ENCODE assay signal across 17 cellular contexts in genomic region chr6:21941926-21942325, GRCh38.
DNase-seq lines count a peak whose midpoint lies in the region; ATAC-seq lines count a peak whose summit lies in the region.
"Had no signal": no experiment of that assay in that cellular context is flagged by ENCODE, and none has a peak within 500 bp of the region (broad histone marks: within the 10 kb centered on the region; RNA-seq: fewer than 3 reads in every experiment).

No MANE protein-coding gene starts in this region.

- no peak overlapping the region for H3K4me3 Mint-ChIP-seq in activated CD4-positive, alpha-beta T cell treated with anti-CD3 and anti-CD28 coated beads, Interleukin-2, amount 10 ng/mL, durations not matched to agents 24 days and 14 days
- H3K4me3 Mint-ChIP-seq in activated CD4-positive, alpha-beta T cell treated with anti-CD3 and anti-CD28 coated beads for 36 hours, result no peak overlapping the region
- H3K4me3 Mint-ChIP-seq in activated T-cell treated with anti-CD3 and anti-CD28 coated beads, Interleukin-2, amount 50 U/mL, for 4 hours, result no peak overlapping the region
- H3K4me3 Mint-ChIP-seq: CD4-positive, CD25-positive, alpha-beta regulatory T cell had no signal

- H3K4me2 ChIP-seq in mesenchymal stem cell (ENCODE audit: low read length, poor library complexity, severe bottlenecking) (no peak overlapping the region), trophoblast cell (ENCODE audit: low read length) (no peak overlapping the region)
- H3K4me2 ChIP-seq: BLaER1 treated with 17β-estradiol and CSF1 and Interleukin-3, amounts not matched to agents 10 nM and 100 nM had no signal

- no peak overlapping the region for H3K27ac Mint-ChIP-seq in activated CD4-positive, alpha-beta T cell treated with anti-CD3 and anti-CD28 coated beads, Interleukin-2, amount 10 ng/mL, durations not matched to agents 24 days and 14 days
- no peak overlapping the region for H3K27ac Mint-ChIP-seq in activated CD4-positive, alpha-beta T cell treated with anti-CD3 and anti-CD28 coated beads for 36 hours
- H3K27ac Mint-ChIP-seq: CD4-positive, CD25-positive, alpha-beta regulatory T cell had no signal

- no peak for ATAC-seq in activated CD4-positive, alpha-beta T cell treated with anti-CD3 and anti-CD28 coated beads for 36 hours
- ATAC-seq in activated T-cell treated with anti-CD3 and anti-CD28 coated beads, Interleukin-2, amount 50 U/mL, for 4 hours, result no peak
- ATAC-seq in HG03139 (IDR thresholded peaks at IDR 0.05; ENCODE audit: unreplicated experiment) (no peak), GM19395 (IDR thresholded peaks at IDR 0.05; ENCODE audit: unreplicated experiment) (no peak)

- WGBS in mesenchymal stem cell, result 88% methylated on average over 1 of the region's 1 CpG
- WGBS in trophoblast cell (ENCODE audit: extremely low coverage, insufficient coverage, insufficient read length), result no CpG with 5 or more reads among the region's 1 CpG

- H3K4me1 ChIP-seq in mesenchymal stem cell (ENCODE audit: control insufficient read depth, insufficient read depth, low read depth, low read length), result peaks cover 8% of the 10 kb centered on the region
- H3K4me1 ChIP-seq in trophoblast cell (ENCODE audit: control insufficient read depth in 1 of 2, insufficient read depth in 2 of 2, low read length in 2 of 2), result peaks cover 3 to 7% of the 10 kb centered on the region in 2 experiments

- H4K91ac ChIP-seq in mesenchymal stem cell (ENCODE audit: low read length) (no peak overlapping the region), trophoblast cell (ENCODE audit: low read depth, low read length) (no peak overlapping the region)

- H3K27me3 ChIP-seq in mesenchymal stem cell (ENCODE audit: control insufficient read depth in 1 of 2, insufficient read depth in 1 of 2, low read length in 2 of 2), result no peaks in the 10 kb centered on the region
- no peaks in the 10 kb centered on the region for H3K27me3 ChIP-seq in trophoblast cell (ENCODE audit: insufficient read depth, low read length)
- H3K27me3 ChIP-seq: BLaER1 treated with 17β-estradiol and CSF1 and Interleukin-3, amounts not matched to agents 10 nM and 100 nM had no signal

- peak overlapping the region; percentile 61 for H2BK120ac ChIP-seq in mesenchymal stem cell (ENCODE audit: low read depth, low read length)
- H2BK120ac ChIP-seq in trophoblast cell (ENCODE audit: insufficient read depth, low read length, poor library complexity), result no peak overlapping the region

- H3K9ac ChIP-seq in SK-N-MC (ENCODE audit: insufficient read length) (no peak overlapping the region), mesenchymal stem cell (ENCODE audit: low read length) (no peak overlapping the region), trophoblast cell (ENCODE audit: low read length) (no peak overlapping the region)
- H3K9ac ChIP-seq: BLaER1 treated with 17β-estradiol and CSF1 and Interleukin-3, amounts not matched to agents 10 nM and 100 nM; GM23248 had no signal

- H4K8ac ChIP-seq in mesenchymal stem cell (ENCODE audit: low read length), result no peak overlapping the region
- H4K8ac ChIP-seq in trophoblast cell (ENCODE audit: low read depth, low read length), result no peak overlapping the region

- H3K4me3 ChIP-seq in SK-N-MC (no peak overlapping the region), mesenchymal stem cell (ENCODE audit: insufficient read depth in 1 of 2, low read depth in 1 of 2, low read length in 2 of 2) (no peak overlapping the region), trophoblast cell (ENCODE audit: low read depth, low read length) (no peak overlapping the region)
- H3K4me3 ChIP-seq: BLaER1 treated with 17β-estradiol and CSF1 and Interleukin-3, amounts not matched to agents 10 nM and 100 nM; GM23248 had no signal

- H3K36me3 Mint-ChIP-seq in activated CD4-positive, alpha-beta T cell treated with anti-CD3 and anti-CD28 coated beads, Interleukin-2, amount 10 ng/mL, durations not matched to agents 24 days and 14 days (ENCODE audit: low read depth), result no peaks in the 10 kb centered on the region
- no peaks in the 10 kb centered on the region for H3K36me3 Mint-ChIP-seq in activated CD4-positive, alpha-beta T cell treated with anti-CD3 and anti-CD28 coated beads for 36 hours (ENCODE audit: low read depth)
- no peaks in the 10 kb centered on the region for H3K36me3 Mint-ChIP-seq in activated T-cell treated with anti-CD3 and anti-CD28 coated beads, Interleukin-2, amount 50 U/mL, for 4 hours (ENCODE audit: insufficient read depth)
- H3K36me3 Mint-ChIP-seq: CD4-positive, CD25-positive, alpha-beta regulatory T cell had no signal

- H2AFZ ChIP-seq in mesenchymal stem cell (ENCODE audit: low read depth, low read length), result no peak overlapping the region
- H2AFZ ChIP-seq in trophoblast cell (ENCODE audit: insufficient read depth, low read length, poor library complexity), result no peak overlapping the region
- H2AFZ ChIP-seq: GM23248 had no signal

- peak; percentile 38 for DNase-seq in activated CD4-positive, alpha-beta T cell treated with anti-CD3 and anti-CD28 coated beads, Interleukin-2, amount 10 ng/mL, durations not matched to agents 24 days and 14 days
- DNase-seq in activated CD4-positive, alpha-beta T cell treated with anti-CD3 and anti-CD28 coated beads for 36 hours, result no peak
- DNase-seq in SK-N-MC (ENCODE audit: low read depth, low spot score) (no peak), mesenchymal stem cell (no peak), trophoblast cell (peak; percentile 34 to 63)
- DNase-seq in activated T-cell treated with anti-CD3 and anti-CD28 coated beads, Interleukin-2, amount 50 U/mL, for 4 hours, result no peak
- DNase-seq: ACHN; CD4-positive, CD25-positive, alpha-beta regulatory T cell; DMS53; GF-D8; GM23248; H7; HFFc6 had no signal

- H3K14ac ChIP-seq in mesenchymal stem cell (ENCODE audit: low read length in 2 of 2), result no peak overlapping the region
- H3K14ac ChIP-seq in trophoblast cell (ENCODE audit: low read length), result no peak overlapping the region

- H4K12ac ChIP-seq in trophoblast cell (ENCODE audit: low read depth, low read length), result no peak overlapping the region

- intact Hi-C loops in activated CD4-positive, alpha-beta T cell treated with anti-CD3 and anti-CD28 coated beads, Interleukin-2, amount 10 ng/mL, durations not matched to agents 24 days and 14 days (cut with micrococcal nuclease), result no loop called here
- intact Hi-C loops in activated CD4-positive, alpha-beta T cell treated with anti-CD3 and anti-CD28 coated beads for 36 hours (cut with DNase I, micrococcal nuclease), result no loop called here

- H2BK15ac ChIP-seq in mesenchymal stem cell (ENCODE audit: low read depth, poor library complexity, severe bottlenecking), result no peak overlapping the region

- H3K4ac ChIP-seq in mesenchymal stem cell (ENCODE audit: low read depth in 1 of 2, low read length in 2 of 2), result no peak overlapping the region
- no peak overlapping the region for H3K4ac ChIP-seq in trophoblast cell (ENCODE audit: low read depth, low read length)

- H2BK5ac ChIP-seq in mesenchymal stem cell (ENCODE audit: low read depth, low read length, poor library complexity, severe bottlenecking) (no peak overlapping the region), trophoblast cell (ENCODE audit: low read depth, low read length, poor library complexity) (no peak overlapping the region)

- H3K79me1 ChIP-seq in mesenchymal stem cell (replicated peaks; ENCODE audit: low read length, poor library complexity, severe bottlenecking), result peaks cover 3% of the 10 kb centered on the region
- peaks cover 2% of the 10 kb centered on the region for H3K79me1 ChIP-seq in trophoblast cell (ENCODE audit: low read length)

- H3K36me3 ChIP-seq in SK-N-MC (ENCODE audit: insufficient read depth, low read length) (no peaks in the 10 kb centered on the region), mesenchymal stem cell (ENCODE audit: control insufficient read depth in 1 of 2, insufficient read depth in 2 of 2, low read depth in 1 of 2, low read length in 2 of 2) (no peaks in the 10 kb centered on the region), trophoblast cell (ENCODE audit: control insufficient read depth in 1 of 2, insufficient read depth in 2 of 2, low read length in 2 of 2) (peaks cover 0 to 2% of the 10 kb centered on the region in 2 experiments)
- H3K36me3 ChIP-seq: BLaER1 treated with 17β-estradiol and CSF1 and Interleukin-3, amounts not matched to agents 10 nM and 100 nM had no signal

- POLR2A ChIA-PET in activated CD4-positive, alpha-beta T cell treated with anti-CD3 and anti-CD28 coated beads for 36 hours (lab: Charles Lee), result no interaction called here

- peak overlapping the region; percentile 96 for H2AK5ac ChIP-seq in mesenchymal stem cell (ENCODE audit: low read length, severe bottlenecking)
- H2AK5ac ChIP-seq in trophoblast cell (ENCODE audit: low read length), result no peak overlapping the region

- H3K9me3 Mint-ChIP-seq in activated CD4-positive, alpha-beta T cell treated with anti-CD3 and anti-CD28 coated beads, Interleukin-2, amount 10 ng/mL, durations not matched to agents 24 days and 14 days, result no peaks in the 10 kb centered on the region
- H3K9me3 Mint-ChIP-seq in activated CD4-positive, alpha-beta T cell treated with anti-CD3 and anti-CD28 coated beads for 36 hours (ENCODE audit: low read depth), result no peaks in the 10 kb centered on the region
- H3K9me3 Mint-ChIP-seq in activated T-cell treated with anti-CD3 and anti-CD28 coated beads, Interleukin-2, amount 50 U/mL, for 4 hours, result no peaks in the 10 kb centered on the region
- H3K9me3 Mint-ChIP-seq: HFFc6 had no signal

- no peak overlapping the region for H3K18ac ChIP-seq in mesenchymal stem cell (ENCODE audit: low read depth in 1 of 2, low read length in 2 of 2)
- H3K18ac ChIP-seq in trophoblast cell (ENCODE audit: low read length), result no peak overlapping the region

- H3K27me3 Mint-ChIP-seq in activated CD4-positive, alpha-beta T cell treated with anti-CD3 and anti-CD28 coated beads, Interleukin-2, amount 10 ng/mL, durations not matched to agents 24 days and 14 days, result no peaks in the 10 kb centered on the region
- H3K27me3 Mint-ChIP-seq in activated CD4-positive, alpha-beta T cell treated with anti-CD3 and anti-CD28 coated beads for 36 hours, result no peaks in the 10 kb centered on the region
- no peaks in the 10 kb centered on the region for H3K27me3 Mint-ChIP-seq in activated T-cell treated with anti-CD3 and anti-CD28 coated beads, Interleukin-2, amount 50 U/mL, for 4 hours (ENCODE audit: low read depth)
- H3K27me3 Mint-ChIP-seq: CD4-positive, CD25-positive, alpha-beta regulatory T cell had no signal

- H3K27ac ChIP-seq in SK-N-MC, result peak overlapping the region; percentile 90; the same call in 1 of the 2 replicates
- peak overlapping the region; percentile 26 for H3K27ac ChIP-seq in mesenchymal stem cell (ENCODE audit: low read length, poor library complexity, severe bottlenecking)
- no peak overlapping the region for H3K27ac ChIP-seq in trophoblast cell (ENCODE audit: low read depth, low read length)
- H3K27ac ChIP-seq: 22Rv1; BLaER1 treated with 17β-estradiol and CSF1 and Interleukin-3, amounts not matched to agents 10 nM and 100 nM; GM23248 had no signal

- H3K4me1 Mint-ChIP-seq in activated CD4-positive, alpha-beta T cell treated with anti-CD3 and anti-CD28 coated beads, Interleukin-2, amount 10 ng/mL, durations not matched to agents 24 days and 14 days, result no peaks in the 10 kb centered on the region
- H3K4me1 Mint-ChIP-seq in activated CD4-positive, alpha-beta T cell treated with anti-CD3 and anti-CD28 coated beads for 36 hours, result no peaks in the 10 kb centered on the region
- no peaks in the 10 kb centered on the region for H3K4me1 Mint-ChIP-seq in activated T-cell treated with anti-CD3 and anti-CD28 coated beads, Interleukin-2, amount 50 U/mL, for 4 hours (ENCODE audit: low read depth)
- H3K4me1 Mint-ChIP-seq: CD4-positive, CD25-positive, alpha-beta regulatory T cell had no signal

- H3K23ac ChIP-seq in mesenchymal stem cell (ENCODE audit: low read length in 2 of 2) (no peak overlapping the region), trophoblast cell (ENCODE audit: low read length) (no peak overlapping the region)

- CTCF ChIA-PET in activated CD4-positive, alpha-beta T cell treated with anti-CD3 and anti-CD28 coated beads for 36 hours (lab: Charles Lee), result interaction anchor here (0.7 kb wide), 1 partner anchor 1706 kb away, joined by 3 read pairs; no protein-coding TSS in a partner anchor

- H3K9me3 ChIP-seq in SK-N-MC (ENCODE audit: low read depth, low read length), result no peaks in the 10 kb centered on the region
- no peaks in the 10 kb centered on the region for H3K9me3 ChIP-seq in mesenchymal stem cell (ENCODE audit: control insufficient read depth, low read length)
- no peaks in the 10 kb centered on the region for H3K9me3 ChIP-seq in trophoblast cell (ENCODE audit: insufficient read depth, low read depth, low read length)

- H3K79me2 ChIP-seq in trophoblast cell (ENCODE audit: control insufficient read depth, insufficient read depth, low read length, poor library complexity), result no peaks in the 10 kb centered on the region

- peak overlapping the region in 1 of 2 experiments; percentile 15 for H2BK12ac ChIP-seq in mesenchymal stem cell (ENCODE audit: low read length in 2 of 2)
- H2BK12ac ChIP-seq in trophoblast cell (ENCODE audit: low read length), result no peak overlapping the region

Comparison
In these comparisons a context has a peak if more than half of its experiments do, and no peak if none do; other contexts are left out.
1. DNase-seq: peak in activated CD4-positive, alpha-beta T cell treated with anti-CD3 and anti-CD28 coated beads, Interleukin-2, amount 10 ng/mL, durations not matched to agents 24 days and 14 days (single experiment) and trophoblast cell (2 of 2); none in activated CD4-positive, alpha-beta T cell treated with anti-CD3 and anti-CD28 coated beads for 36 hours (single experiment), SK-N-MC (single experiment), mesenchymal stem cell (single experiment) and activated T-cell treated with anti-CD3 and anti-CD28 coated beads, Interleukin-2, amount 50 U/mL, for 4 hours (single experiment).